ENCODE assay signal across 25 cellular contexts in genomic region chr5:11149136-11149535, GRCh38.
"Had no signal": no experiment of that assay in that cellular context is flagged by ENCODE, and none has a peak within 500 bp of the region (broad histone marks: within the 10 kb centered on the region; RNA-seq: fewer than 3 reads in every experiment).

No MANE protein-coding gene starts in this region.

- H3K36me3 Mint-ChIP-seq: stimulated activated naive B cell treated with anti-CD40 and anti-IgM and Interleukin-4, amounts not matched to agents 10 μg/mL and 1 μg/mL and 100 μg/mL, for 72 hours had no signal

- H3K4me1 ChIP-seq: left lung, parathyroid adenoma, right lobe of liver, transverse colon had no signal

- H2AFZ ChIP-seq: parathyroid adenoma had no signal

- H3K9ac ChIP-seq: parathyroid adenoma had no signal

- FAIRE-seq: kidney, urothelium cell line had no signal

- H3K27me3 ChIP-seq: brain microvascular endothelial cell, left lung, right lobe of liver, transverse colon had no signal

- H3K4me1 Mint-ChIP-seq: activated CD4-positive, alpha-beta T cell treated with anti-CD3 and anti-CD28 coated beads, Interleukin-2, amount 10 ng/mL, durations not matched to agents 7 days and 5 days had no signal

- H3K27ac Mint-ChIP-seq: activated CD4-positive, alpha-beta T cell treated with anti-CD3 and anti-CD28 coated beads, Interleukin-2, amount 10 ng/mL, durations not matched to agents 7 days and 5 days; activated CD8-positive, alpha-beta T cell treated with anti-CD3 and anti-CD28 coated beads, Interleukin-2, amount 10 ng/mL, durations not matched to agents 7 days and 5 days; activated naive CD8-positive, alpha-beta T cell treated with anti-CD3 and anti-CD28 coated beads, Interleukin-2, amount 50 U/mL, for 24 hours; activated T-helper 1 cell treated with anti-CD3 and anti-CD28 coated beads, Interleukin-12 subunit alpha, Interleukin-12 subunit beta, Interleukin-2, Interleukin-4 antibody, amounts not matched to agents 30 ng/mL and 10 ng/mL and 1 ng/mL, durations not matched to agents 14 hours and 24 hours and 36 hours; dendritic cell treated with granulocyte-macrophage colony-stimulating factor and Interleukin-4, amounts not matched to agents 40 ng/mL and 50 ng/mL, for 4 days; nephron; stimulated activated naive B cell treated with anti-CD40 and anti-IgM and Interleukin-4, amounts not matched to agents 10 μg/mL and 1 μg/mL and 100 μg/mL, for 72 hours had no signal

- H3K36me3 ChIP-seq: brain microvascular endothelial cell, left lung, right lobe of liver, transverse colon, WERI-Rb-1 had no signal

- H3K4me3 Mint-ChIP-seq: activated CD4-positive, alpha-beta T cell treated with anti-CD3 and anti-CD28 coated beads, Interleukin-2, amount 10 ng/mL, durations not matched to agents 7 days and 5 days; activated CD8-positive, alpha-beta T cell treated with anti-CD3 and anti-CD28 coated beads, Interleukin-2, amount 10 ng/mL, durations not matched to agents 7 days and 5 days; activated naive CD8-positive, alpha-beta T cell treated with anti-CD3 and anti-CD28 coated beads, Interleukin-2, amount 50 U/mL, for 24 hours; activated T-helper 1 cell treated with anti-CD3 and anti-CD28 coated beads, Interleukin-12 subunit alpha, Interleukin-12 subunit beta, Interleukin-2, Interleukin-4 antibody, amounts not matched to agents 30 ng/mL and 10 ng/mL and 1 ng/mL, durations not matched to agents 14 hours and 24 hours and 36 hours; dendritic cell treated with granulocyte-macrophage colony-stimulating factor and Interleukin-4, amounts not matched to agents 40 ng/mL and 50 ng/mL, for 4 days; nephron; stimulated activated naive B cell treated with anti-CD40 and anti-IgM and Interleukin-4, amounts not matched to agents 10 μg/mL and 1 μg/mL and 100 μg/mL, for 72 hours had no signal

- H3K4me3 ChIP-seq: left lung, right lobe of liver, skin epidermis, transverse colon had no signal

- DNase-seq: activated CD4-positive, alpha-beta T cell treated with anti-CD3 and anti-CD28 coated beads, Interleukin-2, amount 10 ng/mL, durations not matched to agents 7 days and 5 days; activated CD4-positive, CD25-positive, alpha-beta regulatory T cell treated with anti-CD3 and anti-CD28 coated beads, Interleukin-2, amount 50 U/mL, for 72 hours; activated CD8-positive, alpha-beta T cell treated with anti-CD3 and anti-CD28 coated beads, Interleukin-2, amount 10 ng/mL, durations not matched to agents 7 days and 5 days; activated gamma-delta T cell; activated naive CD4-positive, alpha-beta T cell treated with anti-CD3 and anti-CD28 coated beads, Interleukin-2, amount 50 U/mL, for 16 hours; activated naive CD8-positive, alpha-beta T cell treated with anti-CD3 and anti-CD28 coated beads, Interleukin-2, amount 50 U/mL, for 24 hours; brain microvascular endothelial cell; caudate nucleus; effector CD8-positive, alpha-beta T cell; foreskin melanocyte; kidney; left lung; mammary epithelial cell; nucleus accumbens; right lobe of liver; stimulated activated CD4-positive, alpha-beta T cell treated with anti-CD3 and anti-CD28 coated beads, Interleukin-2, amount 100 ng/mL, for 24 hours; stimulated activated naive B cell treated with anti-CD40 and anti-IgM and Interleukin-4, amounts not matched to agents 10 μg/mL and 1 μg/mL and 100 μg/mL, for 72 hours; transverse colon; WERI-Rb-1 had no signal

- H3K27ac ChIP-seq: brain microvascular endothelial cell, left lung, parathyroid adenoma, right lobe of liver, skin epidermis, transverse colon, WERI-Rb-1 had no signal

- H3K27me3 Mint-ChIP-seq: activated CD4-positive, alpha-beta T cell treated with anti-CD3 and anti-CD28 coated beads, Interleukin-2, amount 10 ng/mL, durations not matched to agents 7 days and 5 days; dendritic cell treated with granulocyte-macrophage colony-stimulating factor and Interleukin-4, amounts not matched to agents 40 ng/mL and 50 ng/mL, for 4 days had no signal

- H3K9me3 Mint-ChIP-seq: activated CD4-positive, alpha-beta T cell treated with anti-CD3 and anti-CD28 coated beads, Interleukin-2, amount 10 ng/mL, durations not matched to agents 7 days and 5 days; activated naive CD8-positive, alpha-beta T cell treated with anti-CD3 and anti-CD28 coated beads, Interleukin-2, amount 50 U/mL, for 24 hours; activated T-helper 1 cell treated with anti-CD3 and anti-CD28 coated beads, Interleukin-12 subunit alpha, Interleukin-12 subunit beta, Interleukin-2, Interleukin-4 antibody, amounts not matched to agents 30 ng/mL and 10 ng/mL and 1 ng/mL, durations not matched to agents 14 hours and 24 hours and 36 hours; dendritic cell treated with granulocyte-macrophage colony-stimulating factor and Interleukin-4, amounts not matched to agents 40 ng/mL and 50 ng/mL, for 4 days; nephron had no signal

- H3K79me2 ChIP-seq: parathyroid adenoma had no signal

- H3K9me3 ChIP-seq: left lung, right lobe of liver, transverse colon had no signal

- ATAC-seq: activated CD8-positive, alpha-beta T cell treated with anti-CD3 and anti-CD28 coated beads, Interleukin-2, amount 10 ng/mL, durations not matched to agents 7 days and 5 days; activated naive CD8-positive, alpha-beta T cell treated with anti-CD3 and anti-CD28 coated beads, Interleukin-2, amount 50 U/mL, for 24 hours; left lung; right lobe of liver; stimulated activated naive B cell treated with anti-CD40 and anti-IgM and Interleukin-4, amounts not matched to agents 10 μg/mL and 1 μg/mL and 100 μg/mL, for 72 hours had no signal
